In genomic region chr6:25745836-25746235, GRCh38 we compare ENCODE assay signal across 3 cellular contexts.
TF ChIP-seq lines count a peak whose summit lies in the region.

No MANE protein-coding gene starts in this region.

TF ChIP-seq in A549, 52 proteins besides CTCF, POLR2A, EP300 and RAD21:
- TF ChIP-seq CEBPB (IDR thresholded peaks at IDR 0.05), result peak; percentile 46 to 48; a peak in 2 of 4 replicates
- no peak for TF ChIP-seq ZFP36 (IDR thresholded peaks at IDR 0.05; ENCODE audit: borderline replicate concordance, partially characterized antibody)
- TF ChIP-seq KDM5A (IDR thresholded peaks at IDR 0.05), result no peak

TF ChIP-seq in IMR-90, 13 proteins besides CTCF, POLR2A, EP300 and RAD21:
- peak; percentile 80 for TF ChIP-seq CEBPB (IDR thresholded peaks at IDR 0.05; ENCODE audit: low read depth, low read length)
- no peak for TF ChIP-seq NFE2L2 (IDR thresholded peaks at IDR 0.05; ENCODE audit: low read depth, low read length)

TF ChIP-seq in H1, 55 proteins besides CTCF, POLR2A, EP300 and RAD21:
- TF ChIP-seq CEBPB (IDR thresholded peaks at IDR 0.05; ENCODE audit: low read depth, low read length) (peak; percentile 79), MAFK (IDR thresholded peaks at IDR 0.05; ENCODE audit: low read depth, low read length) (no peak)
